In the genomic region with DNA sequence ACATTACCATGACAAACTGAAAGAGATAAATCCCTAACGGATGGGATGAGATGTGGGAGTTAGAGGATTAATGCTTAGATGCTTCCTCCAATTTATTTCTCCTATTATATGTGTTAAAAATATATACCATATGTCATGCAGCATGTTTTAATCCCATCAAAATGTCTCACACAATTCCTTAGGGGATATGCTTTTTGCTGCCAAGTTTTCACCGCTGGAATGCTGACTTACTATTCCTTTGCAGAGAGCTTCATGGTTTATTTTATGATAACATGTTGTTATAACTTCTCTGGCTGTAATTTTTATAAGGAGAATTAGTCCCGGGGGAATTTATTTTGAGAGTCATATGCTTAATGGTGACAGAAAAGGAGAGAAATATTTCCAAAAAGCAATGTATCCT, we compare ENCODE assay signal across 20 cellular contexts.
A peak's percentile ranks its signal among the peaks of the same experiment; 100 is the strongest.
DNase-seq lines count a peak whose midpoint lies in the region; ATAC-seq and TF ChIP-seq lines count a peak whose summit lies in the region.
"Had no signal": no experiment of that assay in that cellular context is flagged by ENCODE, and none has a peak within 500 bp of the region (broad histone marks: within the 10 kb centered on the region; RNA-seq: fewer than 3 reads in every experiment).

No MANE protein-coding gene starts in this region.

- H4K20me1 ChIP-seq in SK-N-SH (ENCODE audit: insufficient read depth), result no peaks in the 10 kb centered on the region

- no peaks in the 10 kb centered on the region for H3K9me3 ChIP-seq in SK-N-SH
- H3K9me3 ChIP-seq: colonic mucosa, esophagus squamous epithelium, heart right ventricle had no signal

- TF ChIP-seq EP300 in SK-N-SH (IDR thresholded peaks at IDR 0.05; ENCODE audit: borderline replicate concordance in 1 of 2, low read depth in 1 of 2, low read length in 1 of 2), result no peak

- DNase-seq in EL, result peak; percentile 5
- DNase-seq in SK-N-SH, result no peak
- peak; percentile 8 for DNase-seq in fibroblast of gingiva (ENCODE audit: low read depth)
- peak; percentile 54 for DNase-seq in retinal pigment epithelial cell (ENCODE audit: low read depth)
- no peak for DNase-seq in NCI-H1092 (lab: John Stamatoyannopoulos, UW)
- DNase-seq in AML-193 (lab: John Stamatoyannopoulos, UW), result no peak
- DNase-seq: activated CD4-positive, alpha-beta T cell treated with anti-CD3 and anti-CD28 coated beads, Interleukin-2, amount 10 ng/mL, durations not matched to agents 7 days and 5 days; CD8-positive, alpha-beta memory T cell; colonic mucosa; DMS53; endodermal cell; esophagus squamous epithelium; GM23248; heart right ventricle; NCI-H1048; NCI-H2029; nephron progenitor cell; substantia nigra; WERI-Rb-1 had no signal

- TF ChIP-seq CTCF in SK-N-SH (IDR thresholded peaks at IDR 0.05) (no peak), retinal pigment epithelial cell (conservative IDR thresholded peaks at IDR 0.05; ENCODE audit: low read depth, low read length) (no peak)

- no peaks in the 10 kb centered on the region for H3K79me2 ChIP-seq in SK-N-SH (ENCODE audit: insufficient read depth)

- H3K9ac ChIP-seq in SK-N-SH, result no peak overlapping the region
- H3K9ac ChIP-seq: GM23248 had no signal

- no peak for ATAC-seq in GM18498 (IDR thresholded peaks at IDR 0.05; ENCODE audit: unreplicated experiment)
- ATAC-seq: heart right ventricle had no signal

- H3F3A ChIP-seq in SK-N-SH (replicated peaks; ENCODE audit: insufficient read depth), result peaks cover 8% of the 10 kb centered on the region

- H3K4me3 ChIP-seq in SK-N-SH (ENCODE audit: low read depth in 2 of 2, low read length in 1 of 2) (no peak overlapping the region), retinal pigment epithelial cell (ENCODE audit: low read length) (no peak overlapping the region)
- H3K4me3 ChIP-seq: colonic mucosa, esophagus squamous epithelium, GM23248, heart right ventricle had no signal

- peaks cover 12% of the 10 kb centered on the region; the same call in 1 of the 2 replicates for H3K27me3 ChIP-seq in SK-N-SH (ENCODE audit: insufficient read depth)
- H3K27me3 ChIP-seq: colonic mucosa, esophagus squamous epithelium, heart right ventricle had no signal

- CTCF ChIA-PET in SK-N-SH (lab: Yijun Ruan, JAX), result no interaction called here

- H3K4me1 ChIP-seq in SK-N-SH (ENCODE audit: control insufficient read depth in 1 of 2, insufficient read depth in 2 of 2, low read depth in 1 of 2, low read length in 1 of 2), result peaks cover 0 to 6% of the 10 kb centered on the region in 2 experiments; a peak in 1 of 4 replicates
- H3K4me1 ChIP-seq: colonic mucosa, esophagus squamous epithelium, heart right ventricle had no signal

- H2AFZ ChIP-seq in SK-N-SH (ENCODE audit: low read depth), result no peak overlapping the region
- H2AFZ ChIP-seq: GM23248 had no signal

- no peak for TF ChIP-seq RAD21 in SK-N-SH (IDR thresholded peaks at IDR 0.05; ENCODE audit: low read length)

- POLR2A ChIA-PET in SK-N-SH (lab: Yijun Ruan, JAX), result no interaction called here

- peak overlapping the region; percentile 33; the same call in 1 of the 2 replicates for H3K4me2 ChIP-seq in SK-N-SH

- 8% methylated on average over 3 of the region's 3 CpGs for WGBS in SK-N-SH (ENCODE audit: low lambda C conversion rate)

- no peaks in the 10 kb centered on the region for H3K9me2 ChIP-seq in SK-N-SH

- H3K36me3 ChIP-seq in SK-N-SH (replicated peaks in 1 of 2; ENCODE audit: control insufficient read depth in 1 of 2, insufficient read depth in 2 of 2, low read length in 1 of 2), result no peaks in the 10 kb centered on the region
- H3K36me3 ChIP-seq: colonic mucosa, esophagus squamous epithelium, heart right ventricle, WERI-Rb-1 had no signal

- H3K27ac ChIP-seq in SK-N-SH (ENCODE audit: low read depth in 2 of 2, low read length in 1 of 2), result no peak overlapping the region
- H3K27ac ChIP-seq: colonic mucosa, esophagus squamous epithelium, GM23248, heart right ventricle, WERI-Rb-1 had no signal

TF ChIP-seq in SK-N-SH, 30 proteins besides CTCF, POLR2A, EP300 and RAD21:
- TF ChIP-seq GABPA (IDR thresholded peaks at IDR 0.05; ENCODE audit: low read depth) (no peak), NFIC (IDR thresholded peaks at IDR 0.05; ENCODE audit: borderline replicate concordance) (peak; percentile 49; the same call in 1 of the 2 replicates), TAF1 (IDR thresholded peaks at IDR 0.05; ENCODE audit: borderline replicate concordance, low read depth, low read length) (no peak)
- TF ChIP-seq, protein P1, sequence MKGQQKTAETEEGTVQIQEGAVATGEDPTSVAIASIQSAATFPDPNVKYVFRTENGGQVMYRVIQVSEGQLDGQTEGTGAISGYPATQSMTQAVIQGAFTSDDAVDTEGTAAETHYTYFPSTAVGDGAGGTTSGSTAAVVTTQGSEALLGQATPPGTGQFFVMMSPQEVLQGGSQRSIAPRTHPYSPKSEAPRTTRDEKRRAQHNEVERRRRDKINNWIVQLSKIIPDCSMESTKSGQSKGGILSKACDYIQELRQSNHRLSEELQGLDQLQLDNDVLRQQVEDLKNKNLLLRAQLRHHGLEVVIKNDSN (IDR thresholded peaks at IDR 0.05; ENCODE audit: borderline replicate concordance, low read depth), result no peak
- TF ChIP-seq, protein P2, sequence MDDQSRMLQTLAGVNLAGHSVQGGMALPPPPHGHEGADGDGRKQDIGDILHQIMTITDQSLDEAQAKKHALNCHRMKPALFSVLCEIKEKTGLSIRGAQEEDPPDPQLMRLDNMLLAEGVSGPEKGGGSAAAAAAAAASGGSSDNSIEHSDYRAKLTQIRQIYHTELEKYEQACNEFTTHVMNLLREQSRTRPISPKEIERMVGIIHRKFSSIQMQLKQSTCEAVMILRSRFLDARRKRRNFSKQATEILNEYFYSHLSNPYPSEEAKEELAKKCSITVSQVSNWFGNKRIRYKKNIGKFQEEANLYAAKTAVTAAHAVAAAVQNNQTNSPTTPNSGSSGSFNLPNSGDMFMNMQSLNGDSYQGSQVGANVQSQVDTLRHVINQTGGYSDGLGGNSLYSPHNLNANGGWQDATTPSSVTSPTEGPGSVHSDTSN (IDR thresholded peaks at IDR 0.05), result peak; percentile 19

Comparison
In these comparisons a context has a peak if more than half of its experiments do, and no peak if none do; other contexts are left out.
1. DNase-seq: peak in EL (single experiment), fibroblast of gingiva (single experiment) and retinal pigment epithelial cell (single experiment); none in SK-N-SH (single experiment), NCI-H1092 (single experiment) and AML-193 (0 of 2).